In the genomic region with DNA sequence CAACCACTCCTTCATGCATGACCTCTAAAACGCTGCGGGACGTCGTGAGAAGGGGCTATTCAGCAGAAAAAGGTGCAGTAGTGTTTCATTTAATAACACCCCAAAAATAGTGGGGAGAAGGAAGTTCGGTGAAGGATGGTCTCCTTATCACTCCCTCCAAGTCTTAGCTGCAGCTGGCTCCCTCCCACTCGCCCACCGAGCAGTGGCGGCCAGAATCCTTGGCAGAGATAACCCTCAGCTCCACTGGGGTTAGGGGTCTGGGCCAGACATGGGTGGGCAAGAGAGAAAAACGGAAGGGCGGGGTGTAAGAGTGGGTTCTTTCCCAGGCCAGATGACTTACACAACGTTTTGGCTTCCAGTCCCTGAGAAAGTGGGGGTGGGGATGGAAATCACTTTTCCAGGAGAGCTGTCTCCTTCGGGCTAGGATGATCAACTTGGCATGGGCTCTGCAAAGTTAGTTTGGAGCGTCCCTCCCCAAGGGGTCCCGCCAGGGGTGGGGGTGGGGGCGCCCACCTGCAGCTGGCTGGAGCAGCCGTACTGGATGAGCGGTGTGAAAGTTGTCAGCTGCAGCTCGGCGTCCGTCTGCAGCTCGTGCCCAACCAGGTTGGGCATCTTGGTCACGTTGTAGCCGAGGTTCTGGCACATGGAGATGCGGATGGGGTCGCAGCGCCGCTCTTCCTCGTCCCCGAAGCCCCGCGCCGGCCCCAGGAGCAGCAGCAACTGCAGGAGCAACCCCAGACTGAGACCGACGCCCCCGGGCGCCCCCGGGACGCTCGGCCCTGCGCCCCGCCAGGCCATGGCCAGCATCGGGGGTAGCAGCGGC, we compare ENCODE assay signal across 8 cellular contexts. TPM values are rescaled to one million over a fixed set of nuclear protein-coding genes. Genes with fewer than 3 reads are reported as not detected.
DNase-seq lines count a peak whose midpoint lies in the region; ATAC-seq, FAIRE-seq and TF ChIP-seq lines count a peak whose summit lies in the region.

No MANE protein-coding gene starts in this region.

- no peaks in the 10 kb centered on the region for H3K9me3 ChIP-seq in aorta (ENCODE audit: control insufficient read depth, low read length)

- H3K4me3 ChIP-seq in aorta (ENCODE audit: low read length in 2 of 2): peak overlapping the region; percentile 94 to 98

- peak; percentile 25 for DNase-seq in GM12891 (ENCODE audit: insufficient read length, low spot score)
- DNase-seq in NCI-H69 (lab: John Stamatoyannopoulos, UW): peak; percentile 67
- no peak for DNase-seq in mesothelial cell of epicardium (ENCODE audit: low spot score in 2 of 2, unreplicated experiment in 2 of 2)
- peak; percentile 56 to 78 for DNase-seq in aorta
- DNase-seq in HCEC 1CT: no peak

- H3K4me1 ChIP-seq in aorta (ENCODE audit: control insufficient read depth in 1 of 2, insufficient read depth in 2 of 2, low read length in 2 of 2): peaks cover 0 to 8% of the 10 kb centered on the region in 2 donors

- peak; percentile 6 for ATAC-seq in aorta (ENCODE audit: low FRiP score)
- ATAC-seq in GM18867 (IDR thresholded peaks at IDR 0.05; ENCODE audit: unreplicated experiment): no peak

- FAIRE-seq in GM12891 (lab: Jason Lieb, UNC): no peak

- H3K27me3 ChIP-seq in aorta (ENCODE audit: control insufficient read depth in 1 of 2, insufficient read depth in 2 of 2, low read length in 1 of 2): no peaks in the 10 kb centered on the region

- intact Hi-C loops in dendritic cell treated with granulocyte-macrophage colony-stimulating factor and Interleukin-4, amounts not matched to agents 40 ng/mL and 50 ng/mL, for 4 days (cut with micrococcal nuclease): no loop called here
- intact Hi-C loops in aorta (cut with DNase I): loop anchor here (2.0 to 5.0 kb wide), 3 partner anchors 38 to 84 kb away; partner anchors contain the start of gene TMEM135 (in 1 of the 2)

- peak overlapping the region; percentile 88 for H3K27ac ChIP-seq in 22Rv1
- H3K27ac ChIP-seq in aorta (ENCODE audit: low read depth in 1 of 2, low read length in 2 of 2): peak overlapping the region; percentile 1 to 75

- H3K4me1 Mint-ChIP-seq in dendritic cell treated with granulocyte-macrophage colony-stimulating factor and Interleukin-4, amounts not matched to agents 40 ng/mL and 50 ng/mL, for 4 days (ENCODE audit: low read depth): peaks cover 23% of the 10 kb centered on the region
- H3K4me1 Mint-ChIP-seq in mesothelial cell of epicardium: peaks cover 58% of the 10 kb centered on the region

- H3K36me3 Mint-ChIP-seq in dendritic cell treated with granulocyte-macrophage colony-stimulating factor and Interleukin-4, amounts not matched to agents 40 ng/mL and 50 ng/mL, for 4 days (ENCODE audit: low read depth): peaks cover 10% of the 10 kb centered on the region
- peaks cover 8% of the 10 kb centered on the region for H3K36me3 Mint-ChIP-seq in mesothelial cell of epicardium

- no peak for TF ChIP-seq POLR2A in GM12891 (IDR thresholded peaks at IDR 0.05; ENCODE audit: low read depth, low read length)

- TF ChIP-seq CTCF in 22Rv1 (IDR thresholded peaks at IDR 0.05): no peak
- TF ChIP-seq CTCF in mesothelial cell of epicardium (IDR thresholded peaks at IDR 0.05; ENCODE audit: unreplicated experiment): no peak

- WGBS in aorta, 2 donors: 1% methylated on average over 42 to 43 of the region's 43 CpGs

- peaks cover 55% of the 10 kb centered on the region for H3K27me3 Mint-ChIP-seq in dendritic cell treated with granulocyte-macrophage colony-stimulating factor and Interleukin-4, amounts not matched to agents 40 ng/mL and 50 ng/mL, for 4 days
- H3K27me3 Mint-ChIP-seq in mesothelial cell of epicardium (ENCODE audit: low read depth): peaks cover 3% of the 10 kb centered on the region

- peak overlapping the region; percentile 66 for H3K4me3 Mint-ChIP-seq in dendritic cell treated with granulocyte-macrophage colony-stimulating factor and Interleukin-4, amounts not matched to agents 40 ng/mL and 50 ng/mL, for 4 days
- peak overlapping the region; percentile 89 for H3K4me3 Mint-ChIP-seq in mesothelial cell of epicardium

- no peaks in the 10 kb centered on the region for H3K9me3 Mint-ChIP-seq in dendritic cell treated with granulocyte-macrophage colony-stimulating factor and Interleukin-4, amounts not matched to agents 40 ng/mL and 50 ng/mL, for 4 days
- H3K9me3 Mint-ChIP-seq in mesothelial cell of epicardium: no peaks in the 10 kb centered on the region

- H3K27ac Mint-ChIP-seq in dendritic cell treated with granulocyte-macrophage colony-stimulating factor and Interleukin-4, amounts not matched to agents 40 ng/mL and 50 ng/mL, for 4 days: no peak overlapping the region
- H3K27ac Mint-ChIP-seq in mesothelial cell of epicardium: peak overlapping the region; percentile 82

- H3K36me3 ChIP-seq in aorta (ENCODE audit: control insufficient read depth in 1 of 2, insufficient read depth in 2 of 2, low read length in 1 of 2): peaks cover 5 to 7% of the 10 kb centered on the region in 2 donors

TF ChIP-seq in GM12891, 5 proteins besides CTCF, POLR2A, EP300 and RAD21:
- TF ChIP-seq POU2F2 (IDR thresholded peaks at IDR 0.05; ENCODE audit: low read depth, low read length) (no peak), TAF1 (IDR thresholded peaks at IDR 0.05; ENCODE audit: low read depth, low read length) (no peak), PAX5 (IDR thresholded peaks at IDR 0.05; ENCODE audit: insufficient read depth, low read length, severe bottlenecking) (no peak), SPI1 (IDR thresholded peaks at IDR 0.05; ENCODE audit: low read depth, low read length) (no peak), POLR2AphosphoS5 (IDR thresholded peaks at IDR 0.05; ENCODE audit: low read depth, low read length) (no peak)

RNA-seq across cellular contexts. Expression of gene FZD4, which starts 0.7 kb away (rescaled TPM):
- polyA plus RNA-seq in GM12891 (2012; ENCODE audit: low read depth, missing spikeins): not detected
- total RNA-seq in mesothelial cell of epicardium (20.1 to 22.5 TPM (median 20.7 TPM) in 3 replicates), aorta (10 to 100 TPM; 50.8 to 91.2 TPM)
- 10 to 100 TPM in 1 of 2 donors, 1 to 10 TPM in 1; 4.0 to 41.9 TPM for polyA plus RNA-seq in aorta

Comparison
In these comparisons a context has a peak if more than half of its experiments do, and no peak if none do; other contexts are left out.
1. DNase-seq: peak in GM12891 (single experiment), NCI-H69 (single experiment) and aorta (2 of 2); none in mesothelial cell of epicardium (0 of 2) and HCEC 1CT (single experiment).